ENCODE assay signal across 8 cellular contexts in genomic region chr4:21512351-21512750, GRCh38.
A peak's percentile ranks its signal among the peaks of the same experiment; 100 is the strongest.
DNase-seq lines count a peak whose midpoint lies in the region; ATAC-seq and TF ChIP-seq lines count a peak whose summit lies in the region.

No MANE protein-coding gene starts in this region.

- no peaks in the 10 kb centered on the region for H3K27me3 ChIP-seq in upper lobe of right lung

- intact Hi-C loops in upper lobe of right lung (cut with DNase I) = loop anchor here (10.0 kb wide), 1 partner anchor 252 kb away; no protein-coding TSS in a partner anchor

- H3K4me3 ChIP-seq in AG10803 (ENCODE audit: low read length) (no peak overlapping the region), SK-N-MC (no peak overlapping the region), upper lobe of right lung (no peak overlapping the region)

- H3K36me3 ChIP-seq in SK-N-MC (ENCODE audit: insufficient read depth, low read length) = no peaks in the 10 kb centered on the region
- no peaks in the 10 kb centered on the region for H3K36me3 ChIP-seq in upper lobe of right lung

- no peaks in the 10 kb centered on the region for H3K4me1 ChIP-seq in upper lobe of right lung

- no peak overlapping the region for H3K9ac ChIP-seq in SK-N-MC (ENCODE audit: insufficient read length)

- H3K9me3 ChIP-seq in SK-N-MC (ENCODE audit: low read depth, low read length) (no peaks in the 10 kb centered on the region), upper lobe of right lung (no peaks in the 10 kb centered on the region)

- DNase-seq in AG10803 (ENCODE audit: low read depth) (peak; percentile 12), SK-N-MC (ENCODE audit: low read depth, low spot score) (peak; percentile 10), globus pallidus (ENCODE audit: low spot score) (peak; percentile 75), upper lobe of right lung (no peak), activated gamma-delta T cell treated with Interleukin-2 at 50 U/mL for 16 hours (no peak)

- H3K27ac ChIP-seq in SK-N-MC (no peak overlapping the region), upper lobe of right lung (no peak overlapping the region)

- no peak for ATAC-seq in upper lobe of right lung
- ATAC-seq in GM21515 (IDR thresholded peaks at IDR 0.05; ENCODE audit: unreplicated experiment) = no peak
- ATAC-seq in GM19324 (IDR thresholded peaks at IDR 0.05; ENCODE audit: low FRiP score, unreplicated experiment) = no peak

- peak; percentile 61 for TF ChIP-seq RAD21 in Ishikawa (IDR thresholded peaks at IDR 0.05; ENCODE audit: low read depth)

- TF ChIP-seq CTCF in AG10803 (conservative IDR thresholded peaks at IDR 0.05; ENCODE audit: low read length) (peak; percentile 30), upper lobe of right lung (IDR thresholded peaks at IDR 0.05) (peak; percentile 30)

- no peak for TF ChIP-seq EP300 in Ishikawa (IDR thresholded peaks at IDR 0.05; ENCODE audit: borderline replicate concordance)

TF ChIP-seq in Ishikawa, 13 proteins besides CTCF, POLR2A, EP300 and RAD21:
- TF ChIP-seq CREB1 (IDR thresholded peaks at IDR 0.05; ENCODE audit: low read depth) (no peak), CEBPB (IDR thresholded peaks at IDR 0.05) (no peak), ZBTB7A (IDR thresholded peaks at IDR 0.05; ENCODE audit: low read depth) (no peak), USF1 (IDR thresholded peaks at IDR 0.05) (no peak), FOXM1 (IDR thresholded peaks at IDR 0.05; ENCODE audit: borderline replicate concordance, low read depth) (no peak), TAF1 (IDR thresholded peaks at IDR 0.05; ENCODE audit: low read depth) (no peak), TCF12 (IDR thresholded peaks at IDR 0.05; ENCODE audit: low read depth) (no peak), EGR1 (IDR thresholded peaks at IDR 0.05) (no peak), NFIC (IDR thresholded peaks at IDR 0.05) (no peak)

Comparison
In these comparisons a context has a peak if more than half of its experiments do, and no peak if none do; other contexts are left out.
1. DNase-seq: peak in AG10803 (single experiment), SK-N-MC (single experiment) and globus pallidus (single experiment); none in upper lobe of right lung (single experiment) and activated gamma-delta T cell treated with Interleukin-2 at 50 U/mL for 16 hours (single experiment).